16 cellular contexts compared by ENCODE assay signal in genomic region chr4:56426273-56426672, GRCh38.
A peak's percentile ranks its signal among the peaks of the same experiment; 100 is the strongest.
DNase-seq lines count a peak whose midpoint lies in the region; ATAC-seq and TF ChIP-seq lines count a peak whose summit lies in the region.
"Had no signal": no experiment of that assay in that cellular context is flagged by ENCODE, and none has a peak within 500 bp of the region (broad histone marks: within the 10 kb centered on the region; RNA-seq: fewer than 3 reads in every experiment).

No MANE protein-coding gene starts in this region.

- in situ Hi-C loops in HAP-1 (cut with MboI; ENCODE audit: low sequenced_read_pairs), result no loop called here

- TF ChIP-seq CTCF in GM06990 (IDR thresholded peaks at IDR 0.05; ENCODE audit: insufficient read depth, low read length, poor library complexity, severe bottlenecking), result no peak

- peak; percentile 33 for DNase-seq in GM06990 (ENCODE audit: extremely low read depth, insufficient read length)
- no peak for DNase-seq in GF-D8 (lab: John Stamatoyannopoulos, UW)
- no peak for DNase-seq in effector CD4-positive, alpha-beta T cell
- no peak for DNase-seq in HAP-1 (ENCODE audit: low spot score in 2 of 2)
- DNase-seq in NOMO-1 treated with dmso at 0.1 percent for 144 hours (lab: John Stamatoyannopoulos, UW; ENCODE audit: unreplicated experiment), result no peak
- DNase-seq: activated CD4-positive, alpha-beta memory T cell treated with anti-CD3 and anti-CD28 coated beads, Interleukin-2, amount 10 ng/mL, durations not matched to agents 7 days and 5 days; cerebellar nuclear complex; KG1; occipital lobe; OCI-M1; spleen; upper lobe of right lung had no signal

- peaks cover 12% of the 10 kb centered on the region for H3K4me1 ChIP-seq in HAP-1
- H3K4me1 ChIP-seq: upper lobe of right lung had no signal

- ATAC-seq in GM19025 (IDR thresholded peaks at IDR 0.05; ENCODE audit: low read depth, unreplicated experiment), result peak; percentile 89
- peak; percentile 69 for ATAC-seq in GM21825 (IDR thresholded peaks at IDR 0.05; ENCODE audit: unreplicated experiment)
- peak; percentile 96 for ATAC-seq in HG03135 (IDR thresholded peaks at IDR 0.05; ENCODE audit: unreplicated experiment)
- ATAC-seq: A549, upper lobe of right lung had no signal

- no peaks in the 10 kb centered on the region for H3K36me3 ChIP-seq in GM06990 (ENCODE audit: control insufficient read depth, insufficient read depth, low read length)
- H3K36me3 ChIP-seq in HAP-1 (replicated peaks), result peaks cover 5% of the 10 kb centered on the region; the same call in 1 of the 2 replicates
- H3K36me3 ChIP-seq: spleen, upper lobe of right lung had no signal

- H3K27me3 ChIP-seq in GM06990 (replicated peaks; ENCODE audit: control insufficient read depth, insufficient read depth, low read length) (no peaks in the 10 kb centered on the region), HAP-1 (ENCODE audit: low read depth) (no peaks in the 10 kb centered on the region)
- H3K27me3 ChIP-seq: spleen, upper lobe of right lung had no signal

- H3K9me3 ChIP-seq in HAP-1, result no peaks in the 10 kb centered on the region
- H3K9me3 ChIP-seq: A549, spleen, upper lobe of right lung had no signal

- H3K4me3 ChIP-seq in GM06990 (replicated peaks; ENCODE audit: low read depth, low read length) (no peak overlapping the region), HAP-1 (no peak overlapping the region)
- H3K4me3 ChIP-seq: A549, spleen, upper lobe of right lung had no signal
